In the genomic region with DNA sequence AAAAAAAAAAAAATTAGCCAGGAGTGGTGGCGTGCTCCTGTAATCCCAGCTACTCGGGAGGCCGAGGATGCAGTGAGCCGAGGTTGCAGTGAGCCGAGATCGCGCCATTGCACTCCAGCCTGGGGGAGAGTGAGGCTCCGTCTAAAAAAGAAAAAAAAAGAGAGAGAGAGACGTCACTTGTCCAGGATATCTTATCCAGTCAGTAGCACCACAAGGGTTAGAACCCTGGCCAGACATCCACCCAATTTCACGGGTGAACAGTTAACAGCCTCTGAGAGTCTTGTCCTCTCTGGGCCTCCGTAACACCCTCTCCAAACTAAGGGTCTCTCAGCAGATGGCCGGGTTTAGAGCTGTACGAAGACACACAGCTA, we compare ENCODE assay signal across 1 cellular context.
TF ChIP-seq lines count a peak whose summit lies in the region.

No MANE protein-coding gene starts in this region.

TF ChIP-seq in GM12878, 131 proteins besides CTCF, POLR2A, EP300 and RAD21:
- no peak for TF ChIP-seq TAF1 (IDR thresholded peaks at IDR 0.05; ENCODE audit: borderline replicate concordance, low read depth, low read length)
- 0 out of 2 replicates have a peak, but pooled peaks have one; percentile 37 for TF ChIP-seq PAX5 (IDR thresholded peaks at IDR 0.05; ENCODE audit: borderline replicate concordance, low read depth, low read length)
TF ChIP-seq in GM12878: peak in this region for 1.
